ENCODE assay signal across 10 cellular contexts in genomic region chr9:19998153-19998552, GRCh38.
A peak's percentile ranks its signal among the peaks of the same experiment; 100 is the strongest.
DNase-seq lines count a peak whose midpoint lies in the region; ATAC-seq lines count a peak whose summit lies in the region.
"Had no signal": no experiment of that assay in that cellular context is flagged by ENCODE, and none has a peak within 500 bp of the region (broad histone marks: within the 10 kb centered on the region; RNA-seq: fewer than 3 reads in every experiment).

No MANE protein-coding gene starts in this region.

- peak overlapping the region; percentile 30 to 50 for H3K18ac ChIP-seq in mesenchymal stem cell (ENCODE audit: low read depth in 1 of 2, low read length in 2 of 2)

- no peak overlapping the region for H2AK5ac ChIP-seq in mesenchymal stem cell (ENCODE audit: low read length, severe bottlenecking)

- H3K27ac Mint-ChIP-seq in activated CD8-positive, alpha-beta T cell treated with anti-CD3 and anti-CD28 coated beads, Interleukin-2, amount 10 ng/mL, durations not matched to agents 7 days and 5 days, result peak overlapping the region; percentile 95
- H3K27ac Mint-ChIP-seq: memory B cell had no signal

- 44% methylated on average over 2 of the region's 2 CpGs for WGBS in mesenchymal stem cell

- H2BK12ac ChIP-seq in mesenchymal stem cell (ENCODE audit: low read length in 2 of 2), result peak overlapping the region; percentile 7 to 63

- no peak overlapping the region for H3K4me3 Mint-ChIP-seq in activated CD8-positive, alpha-beta T cell treated with anti-CD3 and anti-CD28 coated beads, Interleukin-2, amount 10 ng/mL, durations not matched to agents 7 days and 5 days
- H3K4me3 Mint-ChIP-seq: memory B cell had no signal

- peak overlapping the region in 1 of 2 experiments; percentile 68 for H3K14ac ChIP-seq in mesenchymal stem cell (ENCODE audit: low read length in 2 of 2)

- ATAC-seq in HG03460 (IDR thresholded peaks at IDR 0.05; ENCODE audit: unreplicated experiment), result peak; percentile 25
- no peak for ATAC-seq in activated CD8-positive, alpha-beta T cell treated with anti-CD3 and anti-CD28 coated beads, Interleukin-2, amount 10 ng/mL, durations not matched to agents 7 days and 5 days

- peaks cover 20% of the 10 kb centered on the region for H3K9me3 Mint-ChIP-seq in activated CD8-positive, alpha-beta T cell treated with anti-CD3 and anti-CD28 coated beads, Interleukin-2, amount 10 ng/mL, durations not matched to agents 7 days and 5 days (ENCODE audit: insufficient read depth)
- H3K9me3 Mint-ChIP-seq: memory B cell had no signal

- H3K4ac ChIP-seq in mesenchymal stem cell (ENCODE audit: low read depth in 1 of 2, low read length in 2 of 2), result peak overlapping the region in 1 of 2 experiments; percentile 47

- H3K79me1 ChIP-seq in mesenchymal stem cell (replicated peaks; ENCODE audit: low read length, poor library complexity, severe bottlenecking), result no peaks in the 10 kb centered on the region

- H2BK15ac ChIP-seq in mesenchymal stem cell (ENCODE audit: low read depth, poor library complexity, severe bottlenecking), result no peak overlapping the region

- no peak overlapping the region for H3K23ac ChIP-seq in mesenchymal stem cell (ENCODE audit: low read length in 2 of 2)

- H3K4me3 ChIP-seq in mesenchymal stem cell (ENCODE audit: insufficient read depth in 1 of 2, low read depth in 1 of 2, low read length in 2 of 2), result no peak overlapping the region
- H3K4me3 ChIP-seq: tibial artery had no signal

- H2AFZ ChIP-seq in mesenchymal stem cell (ENCODE audit: low read depth, low read length), result peak overlapping the region; percentile 73

- H3K4me1 ChIP-seq in mesenchymal stem cell (ENCODE audit: control insufficient read depth, insufficient read depth, low read depth, low read length), result peaks cover 12% of the 10 kb centered on the region
- H3K4me1 ChIP-seq: tibial artery had no signal

- DNase-seq in NCI-H82 (lab: John Stamatoyannopoulos, UW) (peak; percentile 74), NCI-H82 treated with DMSO at 0.1 percent for 48 hours (lab: John Stamatoyannopoulos, UW; ENCODE audit: unreplicated experiment) (no peak), mesenchymal stem cell (no peak), SK-N-DZ (ENCODE audit: low spot score) (no peak), superior temporal gyrus (ENCODE audit: extremely low spot score) (no peak), NCI-H128 (lab: John Stamatoyannopoulos, UW; ENCODE audit: unreplicated experiment) (no peak)
- peak; percentile 37 for DNase-seq in activated CD8-positive, alpha-beta T cell treated with anti-CD3 and anti-CD28 coated beads, Interleukin-2, amount 10 ng/mL, durations not matched to agents 7 days and 5 days
- DNase-seq: tibial artery had no signal

- H3K27ac ChIP-seq in mesenchymal stem cell (ENCODE audit: low read length, poor library complexity, severe bottlenecking), result no peak overlapping the region
- H3K27ac ChIP-seq: tibial artery had no signal

- CTCF ChIA-PET in activated CD8-positive, alpha-beta T cell treated with anti-CD3 and anti-CD28 coated beads, Interleukin-2, amount 10 ng/mL, durations not matched to agents 7 days and 5 days (lab: Charles Lee), result interaction anchor here (1.1 to 1.6 kb wide), 3 partner anchors 15 to 21 kb away, joined by 3 to 5 read pairs (median 5); no protein-coding TSS in a partner anchor

- H4K91ac ChIP-seq in mesenchymal stem cell (ENCODE audit: low read length), result peak overlapping the region; percentile 79

- no peaks in the 10 kb centered on the region for H3K27me3 Mint-ChIP-seq in activated CD8-positive, alpha-beta T cell treated with anti-CD3 and anti-CD28 coated beads, Interleukin-2, amount 10 ng/mL, durations not matched to agents 7 days and 5 days (ENCODE audit: low read depth)
- H3K27me3 Mint-ChIP-seq: memory B cell had no signal

- peaks cover 0 to 31% of the 10 kb centered on the region in 2 experiments for H3K27me3 ChIP-seq in mesenchymal stem cell (ENCODE audit: control insufficient read depth in 1 of 2, insufficient read depth in 1 of 2, low read length in 2 of 2)
- H3K27me3 ChIP-seq: tibial artery had no signal

- H3K9me3 ChIP-seq in mesenchymal stem cell (ENCODE audit: control insufficient read depth, low read length), result no peaks in the 10 kb centered on the region
- H3K9me3 ChIP-seq: tibial artery had no signal

- POLR2A ChIA-PET in activated CD8-positive, alpha-beta T cell treated with anti-CD3 and anti-CD28 coated beads, Interleukin-2, amount 10 ng/mL, durations not matched to agents 7 days and 5 days (lab: Charles Lee), result interaction anchor here (1.0 to 2.0 kb wide), 2 partner anchors 211 to 624 kb away, joined by 3 to 7 read pairs; no protein-coding TSS in a partner anchor

- no peaks in the 10 kb centered on the region for H3K36me3 ChIP-seq in mesenchymal stem cell (ENCODE audit: control insufficient read depth in 1 of 2, insufficient read depth in 2 of 2, low read depth in 1 of 2, low read length in 2 of 2)
- H3K36me3 ChIP-seq: tibial artery had no signal

- peaks cover 63% of the 10 kb centered on the region for H3K4me1 Mint-ChIP-seq in activated CD8-positive, alpha-beta T cell treated with anti-CD3 and anti-CD28 coated beads, Interleukin-2, amount 10 ng/mL, durations not matched to agents 7 days and 5 days (ENCODE audit: low read depth)
- H3K4me1 Mint-ChIP-seq: memory B cell had no signal

- H2BK120ac ChIP-seq in mesenchymal stem cell (ENCODE audit: low read depth, low read length), result no peak overlapping the region

- H3K36me3 Mint-ChIP-seq in activated CD8-positive, alpha-beta T cell treated with anti-CD3 and anti-CD28 coated beads, Interleukin-2, amount 10 ng/mL, durations not matched to agents 7 days and 5 days (ENCODE audit: low read depth), result peaks cover 37% of the 10 kb centered on the region
- H3K36me3 Mint-ChIP-seq: memory B cell had no signal

- no peak overlapping the region for H3K9ac ChIP-seq in mesenchymal stem cell (ENCODE audit: low read length)

- peak overlapping the region; percentile 84 for H4K8ac ChIP-seq in mesenchymal stem cell (ENCODE audit: low read length)

- H2BK5ac ChIP-seq in mesenchymal stem cell (ENCODE audit: low read depth, low read length, poor library complexity, severe bottlenecking), result no peak overlapping the region

- no peak overlapping the region for H3K4me2 ChIP-seq in mesenchymal stem cell (ENCODE audit: low read length, poor library complexity, severe bottlenecking)

Comparison
In these comparisons a context has a peak if more than half of its experiments do, and no peak if none do; other contexts are left out.
1. DNase-seq: peak in NCI-H82 (single experiment) and activated CD8-positive, alpha-beta T cell treated with anti-CD3 and anti-CD28 coated beads, Interleukin-2, amount 10 ng/mL, durations not matched to agents 7 days and 5 days (single experiment); none in NCI-H82 treated with DMSO at 0.1 percent for 48 hours (single experiment), mesenchymal stem cell (single experiment), SK-N-DZ (single experiment), superior temporal gyrus (single experiment) and NCI-H128 (single experiment).